In the genomic region with DNA sequence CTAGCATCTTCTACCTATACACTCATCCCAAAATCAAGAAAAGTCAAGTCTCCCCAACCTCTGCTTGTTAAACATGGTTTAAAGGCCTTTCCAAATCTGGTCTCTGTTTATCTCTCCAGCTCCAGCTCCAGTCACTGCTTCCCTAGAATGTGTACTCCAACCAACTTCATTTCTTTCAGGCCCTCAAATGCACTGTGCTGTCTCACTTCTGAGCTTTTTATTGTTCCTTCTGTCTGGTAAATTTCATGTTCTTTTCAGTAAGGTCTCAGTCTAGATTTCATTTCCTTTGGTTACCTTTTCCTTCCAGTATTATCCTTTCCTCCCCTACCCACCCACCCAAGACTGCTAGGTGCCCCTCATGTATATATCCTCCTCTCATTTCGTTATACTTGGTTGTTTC, we compare ENCODE assay signal across 27 cellular contexts. TPM values are rescaled to one million over a fixed set of nuclear protein-coding genes. Genes with fewer than 3 reads are reported as not detected.
"Had no signal": no experiment of that assay in that cellular context is flagged by ENCODE, and none has a peak within 500 bp of the region (broad histone marks: within the 10 kb centered on the region; RNA-seq: fewer than 3 reads in every experiment).

No MANE protein-coding gene starts in this region.

- H3K27ac Mint-ChIP-seq: naive B cell; naive thymus-derived CD8-positive, alpha-beta T cell; natural killer cell treated with Interleukin-12 subunit alpha and Interleukin-12 subunit beta and Interleukin-15 and Interleukin-18, amount 100 ng/mL, for 72 hours; nephron progenitor cell; stimulated activated memory B cell treated with anti-CD40 and anti-IgM and Interleukin-4, amounts not matched to agents 10 μg/mL and 1 μg/mL and 100 μg/mL, for 72 hours; stimulated activated naive CD8-positive, alpha-beta T cell treated with anti-CD3 and anti-CD28 coated beads, Interleukin-15, amount 100 ng/mL, for 72 hours had no signal

- H3K4me3 Mint-ChIP-seq: naive B cell; naive thymus-derived CD8-positive, alpha-beta T cell; natural killer cell treated with Interleukin-12 subunit alpha and Interleukin-12 subunit beta and Interleukin-15 and Interleukin-18, amount 100 ng/mL, for 72 hours; nephron progenitor cell; neural crest cell; stimulated activated memory B cell treated with anti-CD40 and anti-IgM and Interleukin-4, amounts not matched to agents 10 μg/mL and 1 μg/mL and 100 μg/mL, for 72 hours; stimulated activated naive CD8-positive, alpha-beta T cell treated with anti-CD3 and anti-CD28 coated beads, Interleukin-15, amount 100 ng/mL, for 72 hours had no signal

- DNase-seq: naive B cell; naive thymus-derived CD8-positive, alpha-beta T cell; nephron progenitor cell; nucleus accumbens; pancreas; right cardiac atrium; right lobe of liver; stimulated activated CD4-positive, alpha-beta T cell treated with anti-CD3 and anti-CD28 coated beads, Interleukin-1b, Interleukin-23, amount 100 ng/mL, for 48 hours; stimulated activated CD4-positive, alpha-beta T cell treated with anti-CD3 and anti-CD28 coated beads, Interleukin-4, amount 100 ng/mL, for 1 hour; stimulated activated CD4-positive, alpha-beta T cell treated with anti-CD3 and anti-CD28 coated beads, Interleukin-4, amount 100 ng/mL, for 4 hours; stimulated activated CD8-positive, alpha-beta memory T cell treated with anti-CD3 and anti-CD28 coated beads, Interleukin-4, amount 100 ng/mL, for 48 hours; stimulated activated naive CD4-positive, alpha-beta T cell; stimulated activated naive CD8-positive, alpha-beta T cell treated with anti-CD3 and anti-CD28 coated beads, Interleukin-15, amount 100 ng/mL, for 72 hours; stimulated activated naive CD8-positive, alpha-beta T cell treated with anti-CD3 and anti-CD28 coated beads, Interleukin-15, Interleukin-2, amounts not matched to agents 100 U/mL and 50 U/mL, for 24 hours; substantia nigra; testis; tibial artery; trophoblast cell; upper lobe of right lung; uterus had no signal

- H3K36me3 ChIP-seq: neutrophil, pancreas, prostate gland, right lobe of liver, suprapubic skin, tibial artery, upper lobe of right lung, uterus had no signal

- H3K4me1 ChIP-seq: pancreas, prostate gland had no signal

- H3K4me1 Mint-ChIP-seq: stimulated activated memory B cell treated with anti-CD40 and anti-IgM and Interleukin-4, amounts not matched to agents 10 μg/mL and 1 μg/mL and 100 μg/mL, for 72 hours had no signal

- H3K27ac ChIP-seq: neutrophil, pancreas, prostate gland, right lobe of liver, suprapubic skin, testis, tibial artery, upper lobe of right lung, uterus had no signal

- H3K36me3 Mint-ChIP-seq: stimulated activated memory B cell treated with anti-CD40 and anti-IgM and Interleukin-4, amounts not matched to agents 10 μg/mL and 1 μg/mL and 100 μg/mL, for 72 hours had no signal

- H3K27me3 ChIP-seq: right lobe of liver, testis, uterus had no signal

- H3K4me3 ChIP-seq: pancreas, prostate gland, right lobe of liver, skin epidermis, suprapubic skin, testis, tibial artery, upper lobe of right lung, uterus had no signal

- H3K9me3 Mint-ChIP-seq: naive thymus-derived CD8-positive, alpha-beta T cell; natural killer cell treated with Interleukin-12 subunit alpha and Interleukin-12 subunit beta and Interleukin-15 and Interleukin-18, amount 100 ng/mL, for 72 hours; nephron progenitor cell; neural crest cell; stimulated activated naive CD8-positive, alpha-beta T cell treated with anti-CD3 and anti-CD28 coated beads, Interleukin-15, amount 100 ng/mL, for 72 hours had no signal

- H3K9me3 ChIP-seq: neutrophil, pancreas, prostate gland, right lobe of liver, suprapubic skin, testis, tibial artery, upper lobe of right lung, uterus had no signal

- ATAC-seq: naive thymus-derived CD8-positive, alpha-beta T cell; natural killer cell treated with Interleukin-12 subunit alpha and Interleukin-12 subunit beta and Interleukin-15 and Interleukin-18, amount 100 ng/mL, for 72 hours; pancreas; right cardiac atrium; right lobe of liver; stimulated activated memory B cell treated with anti-CD40 and anti-IgM and Interleukin-4, amounts not matched to agents 10 μg/mL and 1 μg/mL and 100 μg/mL, for 72 hours; stimulated activated naive CD8-positive, alpha-beta T cell treated with anti-CD3 and anti-CD28 coated beads, Interleukin-15, amount 100 ng/mL, for 72 hours; stimulated activated naive CD8-positive, alpha-beta T cell treated with anti-CD3 and anti-CD28 coated beads, Interleukin-15, Interleukin-2, amounts not matched to agents 100 U/mL and 50 U/mL, for 24 hours; upper lobe of right lung had no signal

RNA-seq across cellular contexts. Expression of gene COL24A1, which starts 3.7 kb away (rescaled TPM):
- total RNA-seq: naive thymus-derived CD8-positive, alpha-beta T cell; natural killer cell treated with Interleukin-12 subunit alpha and Interleukin-12 subunit beta and Interleukin-15 and Interleukin-18, amount 100 ng/mL, for 72 hours had no signal
- polyA plus RNA-seq: naive thymus-derived CD8-positive, alpha-beta T cell had no signal
